ENCODE assay signal across 29 cellular contexts in the genomic region with DNA sequence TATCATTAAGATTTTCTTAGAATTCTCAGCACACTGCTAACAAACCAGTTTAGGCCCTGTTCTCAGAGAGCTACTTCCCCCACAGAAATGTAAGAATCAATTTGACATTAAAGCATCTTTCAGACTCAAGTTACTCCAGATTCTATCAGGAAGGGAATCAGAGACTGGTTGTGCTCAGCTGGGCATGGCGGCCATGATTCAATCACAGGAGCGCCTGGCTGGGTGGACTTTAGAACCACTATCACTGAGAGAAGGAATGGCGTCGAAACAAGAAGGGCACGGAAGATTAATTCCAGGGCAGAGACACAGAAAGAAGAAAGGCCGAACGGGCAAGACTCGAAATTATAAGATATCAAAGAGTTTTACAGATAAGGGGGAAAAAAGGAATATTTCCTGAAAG. TPM values are rescaled to one million over a fixed set of nuclear protein-coding genes. Genes with fewer than 3 reads are reported as not detected.
DNase-seq lines count a peak whose midpoint lies in the region; TF ChIP-seq lines count a peak whose summit lies in the region.
"Had no signal": no experiment of that assay in that cellular context is flagged by ENCODE, and none has a peak within 500 bp of the region (broad histone marks: within the 10 kb centered on the region; RNA-seq: fewer than 3 reads in every experiment).

No MANE protein-coding gene starts in this region.

- H2AK5ac ChIP-seq in mesenchymal stem cell (ENCODE audit: low read length, severe bottlenecking), result no peak overlapping the region

- H3K4me1 ChIP-seq in HUES64 (ENCODE audit: insufficient read depth, low read length) (peaks cover 43% of the 10 kb centered on the region), stomach (peaks cover 5 to 46% (median 30%) of the 10 kb centered on the region in 4 donors), mesenchymal stem cell (ENCODE audit: control insufficient read depth, insufficient read depth, low read depth, low read length) (peaks cover 10% of the 10 kb centered on the region)

- intact Hi-C loops in stomach (cut with DNase I; ENCODE audit: low total_unique reads), result no loop called here

- H3K9me3 Mint-ChIP-seq in activated T-cell treated with anti-CD3 and anti-CD28 coated beads, Interleukin-2, amount 50 U/mL, for 24 hours, result no peaks in the 10 kb centered on the region
- H3K9me3 Mint-ChIP-seq: activated B cell treated with CpG ODN at 0.5 μM for 24 hours; activated T-cell treated with anti-CD3 and anti-CD28 coated beads, Interleukin-2, amount 50 U/mL, for 72 hours; dendritic cell treated with granulocyte-macrophage colony-stimulating factor and Interleukin-4, amounts not matched to agents 40 ng/mL and 50 ng/mL, for 4 days; endodermal cell; neural crest cell; T-helper 1 cell treated with Interleukin-12 subunit alpha and Interleukin-12 subunit beta and Interleukin-4 antibody, amounts not matched to agents 30 μg/mL and 1 μg/mL, for 36 hours had no signal

- H3K9me3 ChIP-seq in HUES64 (ENCODE audit: insufficient read depth, low read depth, low read length) (no peaks in the 10 kb centered on the region), stomach (no peaks in the 10 kb centered on the region), mesenchymal stem cell (ENCODE audit: control insufficient read depth, low read length) (no peaks in the 10 kb centered on the region)
- H3K9me3 ChIP-seq: BLaER1 treated with 17β-estradiol and CSF1 and Interleukin-3, amounts not matched to agents 10 nM and 100 nM; esophagus muscularis mucosa; heart right ventricle; pancreas; right lobe of liver; tibial artery had no signal

- H3K18ac ChIP-seq in mesenchymal stem cell (ENCODE audit: low read depth in 1 of 2, low read length in 2 of 2), result no peak overlapping the region

- H3K4me3 Mint-ChIP-seq in activated T-cell treated with anti-CD3 and anti-CD28 coated beads, Interleukin-2, amount 50 U/mL, for 24 hours, result no peak overlapping the region
- H3K4me3 Mint-ChIP-seq: activated B cell treated with CpG ODN at 0.5 μM for 24 hours; activated T-cell treated with anti-CD3 and anti-CD28 coated beads, Interleukin-2, amount 50 U/mL, for 72 hours; dendritic cell treated with granulocyte-macrophage colony-stimulating factor and Interleukin-4, amounts not matched to agents 40 ng/mL and 50 ng/mL, for 4 days; endodermal cell; neural crest cell; T-helper 1 cell treated with Interleukin-12 subunit alpha and Interleukin-12 subunit beta and Interleukin-4 antibody, amounts not matched to agents 30 μg/mL and 1 μg/mL, for 36 hours had no signal

- H3K36me3 ChIP-seq in HUES64 (ENCODE audit: insufficient read depth, low read length), result no peaks in the 10 kb centered on the region
- H3K36me3 ChIP-seq in stomach, result no peaks in the 10 kb centered on the region
- H3K36me3 ChIP-seq in mesenchymal stem cell (ENCODE audit: control insufficient read depth in 1 of 2, insufficient read depth in 2 of 2, low read depth in 1 of 2, low read length in 2 of 2), result no peaks in the 10 kb centered on the region
- H3K36me3 ChIP-seq: BLaER1 treated with 17β-estradiol and CSF1 and Interleukin-3, amounts not matched to agents 10 nM and 100 nM; esophagus muscularis mucosa; heart right ventricle; pancreas; right lobe of liver; tibial artery had no signal

- no peak overlapping the region for H2AFZ ChIP-seq in mesenchymal stem cell (ENCODE audit: low read depth, low read length)

- H3K4me3 ChIP-seq in HUES64 (ENCODE audit: low read length), result no peak overlapping the region; the same call in 1 of the 2 replicates
- no peak overlapping the region for H3K4me3 ChIP-seq in epithelial cell of proximal tubule (ENCODE audit: low read depth, low read length)
- no peak overlapping the region for H3K4me3 ChIP-seq in stomach
- no peak overlapping the region for H3K4me3 ChIP-seq in mesenchymal stem cell (ENCODE audit: insufficient read depth in 1 of 2, low read depth in 1 of 2, low read length in 2 of 2)
- H3K4me3 ChIP-seq: BLaER1 treated with 17β-estradiol and CSF1 and Interleukin-3, amounts not matched to agents 10 nM and 100 nM; esophagus muscularis mucosa; heart right ventricle; pancreas; right lobe of liver; SK-N-MC; tibial artery had no signal

- no peaks in the 10 kb centered on the region for H3K27me3 Mint-ChIP-seq in activated T-cell treated with anti-CD3 and anti-CD28 coated beads, Interleukin-2, amount 50 U/mL, for 24 hours
- H3K27me3 Mint-ChIP-seq: activated B cell treated with CpG ODN at 0.5 μM for 24 hours had no signal

- peak overlapping the region; percentile 31; the same call in 1 of the 2 replicates for H3K27ac ChIP-seq in HUES64 (ENCODE audit: low read depth, low read length)
- H3K27ac ChIP-seq in stomach, result peak overlapping the region in 1 of 5 donors; percentile 7
- H3K27ac ChIP-seq in mesenchymal stem cell (ENCODE audit: low read length, poor library complexity, severe bottlenecking), result no peak overlapping the region
- H3K27ac ChIP-seq: BLaER1 treated with 17β-estradiol and CSF1 and Interleukin-3, amounts not matched to agents 10 nM and 100 nM; right lobe of liver; SK-N-MC; tibial artery had no signal

- H3K4ac ChIP-seq in mesenchymal stem cell (ENCODE audit: low read depth in 1 of 2, low read length in 2 of 2), result no peak overlapping the region

- WGBS in HUES64, result 89% methylated on average over 8 of the region's 8 CpGs
- WGBS in stomach, 5 donors, result 45 to 57% (median 53%) methylated on average over 8 of the region's 8 CpGs
- 90% methylated on average over 5 of the region's 8 CpGs for WGBS in mesenchymal stem cell

- H3K79me1 ChIP-seq in mesenchymal stem cell (replicated peaks; ENCODE audit: low read length, poor library complexity, severe bottlenecking), result peaks cover 26% of the 10 kb centered on the region

- no peak overlapping the region for H4K8ac ChIP-seq in mesenchymal stem cell (ENCODE audit: low read length)

- TF ChIP-seq EP300 in stomach (IDR thresholded peaks at IDR 0.05), result no peak

- no peak overlapping the region for H3K14ac ChIP-seq in mesenchymal stem cell (ENCODE audit: low read length in 2 of 2)

- H3K9ac ChIP-seq in HUES64 (ENCODE audit: low read depth, low read length) (0 out of 2 replicates have a peak overlapping the region, but pooled peaks have one; percentile 2), mesenchymal stem cell (ENCODE audit: low read length) (no peak overlapping the region)
- H3K9ac ChIP-seq: BLaER1 treated with 17β-estradiol and CSF1 and Interleukin-3, amounts not matched to agents 10 nM and 100 nM had no signal

- H2BK15ac ChIP-seq in mesenchymal stem cell (ENCODE audit: low read depth, poor library complexity, severe bottlenecking), result no peak overlapping the region

- H2BK120ac ChIP-seq in mesenchymal stem cell (ENCODE audit: low read depth, low read length), result no peak overlapping the region

- H3K36me3 Mint-ChIP-seq in activated T-cell treated with anti-CD3 and anti-CD28 coated beads, Interleukin-2, amount 50 U/mL, for 24 hours (ENCODE audit: low read depth), result peaks cover 8% of the 10 kb centered on the region

- TF ChIP-seq CTCF in epithelial cell of proximal tubule (conservative IDR thresholded peaks at IDR 0.05; ENCODE audit: low read depth, low read length) (no peak), stomach (IDR thresholded peaks at IDR 0.05) (no peak)

- H4K91ac ChIP-seq in mesenchymal stem cell (ENCODE audit: low read length), result no peak overlapping the region

- H3K4me1 Mint-ChIP-seq in activated T-cell treated with anti-CD3 and anti-CD28 coated beads, Interleukin-2, amount 50 U/mL, for 24 hours (ENCODE audit: low read depth), result peaks cover 50% of the 10 kb centered on the region

- TF ChIP-seq POLR2A in stomach (IDR thresholded peaks at IDR 0.05), result no peak

- H3K4me2 ChIP-seq in mesenchymal stem cell (ENCODE audit: low read length, poor library complexity, severe bottlenecking), result no peak overlapping the region
- H3K4me2 ChIP-seq: BLaER1 treated with 17β-estradiol and CSF1 and Interleukin-3, amounts not matched to agents 10 nM and 100 nM had no signal

- DNase-seq in epithelial cell of proximal tubule (ENCODE audit: low read depth) (peak; percentile 66), mucosa of gallbladder (ENCODE audit: low spot score) (peak; percentile 30), stomach (peak; percentile 43), NAMALWA (ENCODE audit: low spot score) (no peak), mesenchymal stem cell (no peak)
- no peak for DNase-seq in activated T-cell treated with anti-CD3 and anti-CD28 coated beads, Interleukin-2, amount 50 U/mL, for 24 hours
- DNase-seq: activated B cell treated with CpG ODN at 0.5 μM for 24 hours; activated CD4-positive, alpha-beta T cell treated with anti-CD3 and anti-CD28 coated beads, Interleukin-2, amount 50 U/mL, for 1 hour; activated naive CD4-positive, alpha-beta T cell; activated T-cell treated with anti-CD3 and anti-CD28 coated beads, Interleukin-2, amount 50 U/mL, for 72 hours; DMS53; foreskin fibroblast; heart right ventricle; IMR-90; left cardiac atrium; mammary epithelial cell; NCI-H1694 treated with DMSO at 0.1 percent for 48 hours; pancreas; right lobe of liver; stimulated activated CD4-positive, alpha-beta T cell treated with anti-CD3 and anti-CD28 coated beads, Interleukin-4, amount 100 ng/mL, for 24 hours; tibial artery had no signal

- H3K27me3 ChIP-seq in HUES64 (ENCODE audit: insufficient read depth, low read length), result peaks cover 10% of the 10 kb centered on the region
- H3K27me3 ChIP-seq in stomach, result no peaks in the 10 kb centered on the region
- H3K27me3 ChIP-seq in mesenchymal stem cell (ENCODE audit: control insufficient read depth in 1 of 2, insufficient read depth in 1 of 2, low read length in 2 of 2), result peaks cover 0 to 4% of the 10 kb centered on the region in 2 experiments
- H3K27me3 ChIP-seq: esophagus muscularis mucosa, pancreas, right lobe of liver, tibial artery had no signal

- H3K23ac ChIP-seq in mesenchymal stem cell (ENCODE audit: low read length in 2 of 2), result no peak overlapping the region

- H3K27ac Mint-ChIP-seq in activated T-cell treated with anti-CD3 and anti-CD28 coated beads, Interleukin-2, amount 50 U/mL, for 24 hours, result no peak overlapping the region
- H3K27ac Mint-ChIP-seq: activated B cell treated with CpG ODN at 0.5 μM for 24 hours; activated T-cell treated with anti-CD3 and anti-CD28 coated beads, Interleukin-2, amount 50 U/mL, for 72 hours; dendritic cell treated with granulocyte-macrophage colony-stimulating factor and Interleukin-4, amounts not matched to agents 40 ng/mL and 50 ng/mL, for 4 days; endodermal cell; T-helper 1 cell treated with Interleukin-12 subunit alpha and Interleukin-12 subunit beta and Interleukin-4 antibody, amounts not matched to agents 30 μg/mL and 1 μg/mL, for 36 hours had no signal

- H2BK5ac ChIP-seq in mesenchymal stem cell (ENCODE audit: low read depth, low read length, poor library complexity, severe bottlenecking), result no peak overlapping the region

- H2BK12ac ChIP-seq in mesenchymal stem cell (ENCODE audit: low read length in 2 of 2), result no peak overlapping the region

RNA-seq across cellular contexts. Expression of a gene that starts 6.2 kb away (rescaled TPM):
- 30.8 TPM for polyA plus RNA-seq in HUES64 (2013, experiment 1 of 2)
- 32.2 TPM for polyA plus RNA-seq in HUES64 (2013, experiment 2 of 2)
- total RNA-seq in epithelial cell of proximal tubule (3.1 and 11.8 TPM in 2 replicates), mucosa of gallbladder (33.9 TPM), stomach (10 to 100 TPM in 4 of 5 donors, 1 to 10 TPM in 1; 2.9 to 40.2 (median 19.6) TPM)
- 1 to 10 TPM; 2.1 to 3.8 (median 3.4) TPM for polyA plus RNA-seq in stomach
- 12.9 TPM for polyA plus RNA-seq in mesenchymal stem cell (2013, experiment 1 of 2)
- 11.9 TPM for polyA plus RNA-seq in mesenchymal stem cell (2013, experiment 2 of 2)

Comparison
In these comparisons a context has a peak if more than half of its experiments do, and no peak if none do; other contexts are left out.
1. DNase-seq: peak in epithelial cell of proximal tubule (single experiment), mucosa of gallbladder (single experiment) and stomach (single experiment); none in NAMALWA (single experiment), activated T-cell treated with anti-CD3 and anti-CD28 coated beads, Interleukin-2, amount 50 U/mL, for 24 hours (single experiment) and mesenchymal stem cell (single experiment).